Comparison of ENCODE assay signal across 1 cellular context in genomic region chr4:38664704-38665401, GRCh38.
TF ChIP-seq lines count a peak whose summit lies in the region.

No MANE protein-coding gene starts in this region.

TF ChIP-seq in WTC11, 78 proteins besides CTCF, POLR2A, EP300 and RAD21 (continued from another document):
- TF ChIP-seq, protein P1, sequence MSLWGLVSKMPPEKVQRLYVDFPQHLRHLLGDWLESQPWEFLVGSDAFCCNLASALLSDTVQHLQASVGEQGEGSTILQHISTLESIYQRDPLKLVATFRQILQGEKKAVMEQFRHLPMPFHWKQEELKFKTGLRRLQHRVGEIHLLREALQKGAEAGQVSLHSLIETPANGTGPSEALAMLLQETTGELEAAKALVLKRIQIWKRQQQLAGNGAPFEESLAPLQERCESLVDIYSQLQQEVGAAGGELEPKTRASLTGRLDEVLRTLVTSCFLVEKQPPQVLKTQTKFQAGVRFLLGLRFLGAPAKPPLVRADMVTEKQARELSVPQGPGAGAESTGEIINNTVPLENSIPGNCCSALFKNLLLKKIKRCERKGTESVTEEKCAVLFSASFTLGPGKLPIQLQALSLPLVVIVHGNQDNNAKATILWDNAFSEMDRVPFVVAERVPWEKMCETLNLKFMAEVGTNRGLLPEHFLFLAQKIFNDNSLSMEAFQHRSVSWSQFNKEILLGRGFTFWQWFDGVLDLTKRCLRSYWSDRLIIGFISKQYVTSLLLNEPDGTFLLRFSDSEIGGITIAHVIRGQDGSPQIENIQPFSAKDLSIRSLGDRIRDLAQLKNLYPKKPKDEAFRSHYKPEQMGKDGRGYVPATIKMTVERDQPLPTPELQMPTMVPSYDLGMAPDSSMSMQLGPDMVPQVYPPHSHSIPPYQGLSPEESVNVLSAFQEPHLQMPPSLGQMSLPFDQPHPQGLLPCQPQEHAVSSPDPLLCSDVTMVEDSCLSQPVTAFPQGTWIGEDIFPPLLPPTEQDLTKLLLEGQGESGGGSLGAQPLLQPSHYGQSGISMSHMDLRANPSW (CRISPR knock-in tag; conservative IDR thresholded peaks at IDR 0.05; ENCODE audit: low read depth): no peak
- TF ChIP-seq, protein P2, sequence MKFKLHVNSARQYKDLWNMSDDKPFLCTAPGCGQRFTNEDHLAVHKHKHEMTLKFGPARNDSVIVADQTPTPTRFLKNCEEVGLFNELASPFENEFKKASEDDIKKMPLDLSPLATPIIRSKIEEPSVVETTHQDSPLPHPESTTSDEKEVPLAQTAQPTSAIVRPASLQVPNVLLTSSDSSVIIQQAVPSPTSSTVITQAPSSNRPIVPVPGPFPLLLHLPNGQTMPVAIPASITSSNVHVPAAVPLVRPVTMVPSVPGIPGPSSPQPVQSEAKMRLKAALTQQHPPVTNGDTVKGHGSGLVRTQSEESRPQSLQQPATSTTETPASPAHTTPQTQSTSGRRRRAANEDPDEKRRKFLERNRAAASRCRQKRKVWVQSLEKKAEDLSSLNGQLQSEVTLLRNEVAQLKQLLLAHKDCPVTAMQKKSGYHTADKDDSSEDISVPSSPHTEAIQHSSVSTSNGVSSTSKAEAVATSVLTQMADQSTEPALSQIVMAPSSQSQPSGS (CRISPR knock-in tag; IDR thresholded peaks at IDR 0.05; ENCODE audit: borderline replicate concordance, low read depth): no peak
- TF ChIP-seq, protein P3, sequence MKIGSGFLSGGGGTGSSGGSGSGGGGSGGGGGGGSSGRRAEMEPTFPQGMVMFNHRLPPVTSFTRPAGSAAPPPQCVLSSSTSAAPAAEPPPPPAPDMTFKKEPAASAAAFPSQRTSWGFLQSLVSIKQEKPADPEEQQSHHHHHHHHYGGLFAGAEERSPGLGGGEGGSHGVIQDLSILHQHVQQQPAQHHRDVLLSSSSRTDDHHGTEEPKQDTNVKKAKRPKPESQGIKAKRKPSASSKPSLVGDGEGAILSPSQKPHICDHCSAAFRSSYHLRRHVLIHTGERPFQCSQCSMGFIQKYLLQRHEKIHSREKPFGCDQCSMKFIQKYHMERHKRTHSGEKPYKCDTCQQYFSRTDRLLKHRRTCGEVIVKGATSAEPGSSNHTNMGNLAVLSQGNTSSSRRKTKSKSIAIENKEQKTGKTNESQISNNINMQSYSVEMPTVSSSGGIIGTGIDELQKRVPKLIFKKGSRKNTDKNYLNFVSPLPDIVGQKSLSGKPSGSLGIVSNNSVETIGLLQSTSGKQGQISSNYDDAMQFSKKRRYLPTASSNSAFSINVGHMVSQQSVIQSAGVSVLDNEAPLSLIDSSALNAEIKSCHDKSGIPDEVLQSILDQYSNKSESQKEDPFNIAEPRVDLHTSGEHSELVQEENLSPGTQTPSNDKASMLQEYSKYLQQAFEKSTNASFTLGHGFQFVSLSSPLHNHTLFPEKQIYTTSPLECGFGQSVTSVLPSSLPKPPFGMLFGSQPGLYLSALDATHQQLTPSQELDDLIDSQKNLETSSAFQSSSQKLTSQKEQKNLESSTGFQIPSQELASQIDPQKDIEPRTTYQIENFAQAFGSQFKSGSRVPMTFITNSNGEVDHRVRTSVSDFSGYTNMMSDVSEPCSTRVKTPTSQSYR (CRISPR knock-in tag; IDR thresholded peaks at IDR 0.05): no peak
- TF ChIP-seq ZNF138 (CRISPR knock-in tag; conservative IDR thresholded peaks at IDR 0.05) (no peak), NR1H2 (CRISPR knock-in tag; IDR thresholded peaks at IDR 0.05) (no peak), ATF6 (CRISPR knock-in tag; IDR thresholded peaks at IDR 0.05) (no peak)
